8 cellular contexts compared by ENCODE assay signal in the genomic region with DNA sequence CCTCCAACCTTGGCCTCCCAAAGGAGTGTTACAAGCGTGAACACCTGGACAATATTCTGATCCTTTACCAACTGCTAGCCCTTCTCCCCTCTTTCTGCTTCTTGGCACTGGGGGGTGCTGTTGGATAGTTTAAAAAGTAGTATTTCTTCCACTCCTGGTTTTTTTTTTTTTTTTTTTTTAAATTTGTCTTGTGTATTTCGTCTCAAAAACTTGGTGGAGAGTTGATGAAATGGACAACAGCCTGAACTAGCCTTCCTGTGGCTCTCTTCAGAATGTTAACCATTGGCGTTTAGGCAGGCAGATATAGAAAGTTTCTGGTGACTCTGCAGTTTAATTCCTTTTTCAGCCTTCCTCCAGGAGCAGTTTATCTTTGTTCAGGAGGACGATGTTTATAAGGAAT.
A peak's percentile ranks its signal among the peaks of the same experiment; 100 is the strongest.
DNase-seq lines count a peak whose midpoint lies in the region; ATAC-seq and TF ChIP-seq lines count a peak whose summit lies in the region.

No MANE protein-coding gene starts in this region.

- in situ Hi-C loops in Panc1 (cut with HindIII; ENCODE audit: low pct_unique_long_range_greater_than_20kb, low sequenced_read_pairs) = no loop called here

- BruUV-seq in Panc1 (replicated peaks; lab: Mats Ljungman, UMichigan) = no TSS peak

- POLR2A ChIA-PET in Panc1 (lab: Charles Lee) = no interaction called here

- H3K4me1 ChIP-seq in Panc1 (ENCODE audit: control insufficient read depth, insufficient read depth, low read length) (peaks cover 3% of the 10 kb centered on the region), osteoblast (ENCODE audit: insufficient read depth, low read length) (peaks cover 16% of the 10 kb centered on the region)

- peak overlapping the region; percentile 43 for H3K4me2 ChIP-seq in osteoblast (ENCODE audit: insufficient read depth, low read length)

- H3K9me3 ChIP-seq in Panc1 (ENCODE audit: control insufficient read depth, insufficient read depth, low read depth, low read length) = no peaks in the 10 kb centered on the region
- H3K9me3 ChIP-seq in osteoblast (ENCODE audit: low read depth, low read length) = no peaks in the 10 kb centered on the region

- H3K27me3 ChIP-seq in Panc1 (ENCODE audit: control insufficient read depth, insufficient read depth, low read length) = no peaks in the 10 kb centered on the region
- H3K27me3 ChIP-seq in osteoblast (ENCODE audit: insufficient read depth, low read length) = no peaks in the 10 kb centered on the region

- TF ChIP-seq CTCF in Panc1 (IDR thresholded peaks at IDR 0.05) (peak; percentile 77), osteoblast (IDR thresholded peaks at IDR 0.05; ENCODE audit: extremely low read depth, low read depth, low read length) (peak; percentile 74)

- intact Hi-C loops in Panc1 (cut with micrococcal nuclease; ENCODE audit: unreplicated experiment) = loop anchor here (2.0 to 10.0 kb wide), 2 partner anchors 1300 to 1520 kb away; no protein-coding TSS in a partner anchor

- H4K20me1 ChIP-seq in osteoblast (ENCODE audit: insufficient read depth, low read length) = no peaks in the 10 kb centered on the region

- peak overlapping the region; percentile 47 for H2AFZ ChIP-seq in osteoblast (ENCODE audit: low read length)

- DNase-seq in COR-L47 (lab: John Stamatoyannopoulos, UW) (peak; percentile 9), HCEC 1CT (peak; percentile 28), Panc1 (ENCODE audit: low read depth, low spot score) (peak; percentile 39), fibroblast of gingiva (ENCODE audit: low read depth) (peak; percentile 56), osteoblast (ENCODE audit: insufficient read length, low spot score, missing footprints) (peak; percentile 25), DMS153 treated with DMSO at 0.1 percent for 48 hours (lab: John Stamatoyannopoulos, UW; ENCODE audit: unreplicated experiment) (no peak)

- H3K36me3 ChIP-seq in Panc1 (ENCODE audit: control insufficient read depth, insufficient read depth, low read length) (no peaks in the 10 kb centered on the region), osteoblast (ENCODE audit: insufficient read depth, low read length) (no peaks in the 10 kb centered on the region)

- ATAC-seq in Panc1 = peak; percentile 89
- ATAC-seq in HG03469 (IDR thresholded peaks at IDR 0.05; ENCODE audit: unreplicated experiment) = no peak
- no peak for ATAC-seq in HG03460 (IDR thresholded peaks at IDR 0.05; ENCODE audit: unreplicated experiment)

- no peaks in the 10 kb centered on the region for H3K79me2 ChIP-seq in osteoblast (ENCODE audit: insufficient read depth, low read length)

- H3K4me3 ChIP-seq in Panc1 (ENCODE audit: low read depth in 2 of 2, low read length in 2 of 2) (no peak overlapping the region), osteoblast (ENCODE audit: insufficient read depth, low read length) (no peak overlapping the region)

- CTCF ChIA-PET in Panc1 (lab: Charles Lee) = interaction anchor here (0.7 to 1.2 kb wide), 6 partner anchors 75 to 1536 kb away, joined by 3 to 8 read pairs (median 6); no protein-coding TSS in a partner anchor

- H3K27ac ChIP-seq in Panc1 (ENCODE audit: low read length) (peak overlapping the region; percentile 55; the same call in 1 of the 2 replicates), osteoblast (ENCODE audit: low read depth, low read length) (no peak overlapping the region)
